In genomic region chr6:39389372-39389767, GRCh38 we compare ENCODE assay signal across 11 cellular contexts.
DNase-seq lines count a peak whose midpoint lies in the region; ATAC-seq, FAIRE-seq and TF ChIP-seq lines count a peak whose summit lies in the region.
"Had no signal": no experiment of that assay in that cellular context is flagged by ENCODE, and none has a peak within 500 bp of the region (broad histone marks: within the 10 kb centered on the region; RNA-seq: fewer than 3 reads in every experiment).

No MANE protein-coding gene starts in this region.

- peak; percentile 10; the same call in 1 of the 2 replicates for TF ChIP-seq CTCF in 22Rv1 (IDR thresholded peaks at IDR 0.05)
- TF ChIP-seq CTCF in WTC11 (IDR thresholded peaks at IDR 0.05) = peak; percentile 23; the same call in 1 of the 2 replicates
- no peak for TF ChIP-seq CTCF in activated CD8-positive, alpha-beta T cell treated with anti-CD3 and anti-CD28 coated beads for 36 hours (IDR thresholded peaks at IDR 0.05)

- H3K4me3 Mint-ChIP-seq in WTC11 = no peak overlapping the region
- H3K4me3 Mint-ChIP-seq in natural killer cell treated with Interleukin-12 subunit alpha and Interleukin-12 subunit beta and Interleukin-15 and Interleukin-18, amount 100 ng/mL, for 72 hours = no peak overlapping the region
- H3K4me3 Mint-ChIP-seq in activated CD8-positive, alpha-beta T cell treated with anti-CD3 and anti-CD28 coated beads for 36 hours = no peak overlapping the region
- H3K4me3 Mint-ChIP-seq: CD4-positive, alpha-beta T cell had no signal

- DNase-seq in GM18507 (ENCODE audit: extremely low spot score, insufficient read length, low read depth) (no peak), WTC11 (ENCODE audit: low spot score) (no peak), iPS-NIHi11 (ENCODE audit: low spot score) (peak; percentile 59), MV-4-11 (lab: John Stamatoyannopoulos, UW) (no peak)
- DNase-seq in natural killer cell treated with Interleukin-12 subunit alpha and Interleukin-12 subunit beta and Interleukin-15 and Interleukin-18, amount 100 ng/mL, for 72 hours (ENCODE audit: low spot score) = no peak
- DNase-seq in activated CD8-positive, alpha-beta T cell treated with anti-CD3 and anti-CD28 coated beads for 36 hours = no peak
- DNase-seq: activated effector memory CD4-positive, alpha-beta T cell treated with Interleukin-2 at 50 U/mL for 16 hours; CD4-positive, alpha-beta T cell had no signal

- H3K27me3 Mint-ChIP-seq in WTC11 (ENCODE audit: low read depth) = no peaks in the 10 kb centered on the region
- peaks cover 36 to 54% of the 10 kb centered on the region in 2 donors for H3K27me3 Mint-ChIP-seq in natural killer cell treated with Interleukin-12 subunit alpha and Interleukin-12 subunit beta and Interleukin-15 and Interleukin-18, amount 100 ng/mL, for 72 hours
- H3K27me3 Mint-ChIP-seq in activated CD8-positive, alpha-beta T cell treated with anti-CD3 and anti-CD28 coated beads for 36 hours = peaks cover 3% of the 10 kb centered on the region

- H3K27ac ChIP-seq in 22Rv1 = no peak overlapping the region

- ATAC-seq in WTC11 = peak; percentile 92
- no peak for ATAC-seq in natural killer cell treated with Interleukin-12 subunit alpha and Interleukin-12 subunit beta and Interleukin-15 and Interleukin-18, amount 100 ng/mL, for 72 hours
- no peak for ATAC-seq in GM19452 (IDR thresholded peaks at IDR 0.05; ENCODE audit: unreplicated experiment)
- no peak for ATAC-seq in activated CD8-positive, alpha-beta T cell treated with anti-CD3 and anti-CD28 coated beads for 36 hours

- no peaks in the 10 kb centered on the region for H3K4me1 Mint-ChIP-seq in WTC11
- no peaks in the 10 kb centered on the region for H3K4me1 Mint-ChIP-seq in natural killer cell treated with Interleukin-12 subunit alpha and Interleukin-12 subunit beta and Interleukin-15 and Interleukin-18, amount 100 ng/mL, for 72 hours (ENCODE audit: low read depth in 2 of 2)
- H3K4me1 Mint-ChIP-seq in activated CD8-positive, alpha-beta T cell treated with anti-CD3 and anti-CD28 coated beads for 36 hours (ENCODE audit: low read depth) = no peaks in the 10 kb centered on the region

- intact Hi-C loops in activated CD8-positive, alpha-beta T cell treated with anti-CD3 and anti-CD28 coated beads for 36 hours (cut with micrococcal nuclease) = no loop called here

- H3K36me3 Mint-ChIP-seq in WTC11 = no peaks in the 10 kb centered on the region
- H3K36me3 Mint-ChIP-seq in natural killer cell treated with Interleukin-12 subunit alpha and Interleukin-12 subunit beta and Interleukin-15 and Interleukin-18, amount 100 ng/mL, for 72 hours = no peaks in the 10 kb centered on the region
- H3K36me3 Mint-ChIP-seq in activated CD8-positive, alpha-beta T cell treated with anti-CD3 and anti-CD28 coated beads for 36 hours (ENCODE audit: low read depth) = no peaks in the 10 kb centered on the region

- CTCF ChIA-PET in WTC11 (lab: Charles Lee) = interaction anchor here (1.3 to 2.1 kb wide), 3 partner anchors 27 to 264 kb away, joined by 3 to 7 read pairs (median 4); no protein-coding TSS in a partner anchor
- CTCF ChIA-PET in activated CD8-positive, alpha-beta T cell treated with anti-CD3 and anti-CD28 coated beads for 36 hours (lab: Charles Lee) = no interaction called here

- no peak overlapping the region for H3K27ac Mint-ChIP-seq in WTC11
- H3K27ac Mint-ChIP-seq in natural killer cell treated with Interleukin-12 subunit alpha and Interleukin-12 subunit beta and Interleukin-15 and Interleukin-18, amount 100 ng/mL, for 72 hours = no peak overlapping the region
- no peak overlapping the region for H3K27ac Mint-ChIP-seq in activated CD8-positive, alpha-beta T cell treated with anti-CD3 and anti-CD28 coated beads for 36 hours
- H3K27ac Mint-ChIP-seq: CD4-positive, alpha-beta T cell had no signal

- FAIRE-seq in GM18507 (lab: Jason Lieb, UNC) = peak; percentile 35
- FAIRE-seq: endometrium had no signal

- H3K9me3 Mint-ChIP-seq in WTC11 = no peaks in the 10 kb centered on the region
- no peaks in the 10 kb centered on the region for H3K9me3 Mint-ChIP-seq in natural killer cell treated with Interleukin-12 subunit alpha and Interleukin-12 subunit beta and Interleukin-15 and Interleukin-18, amount 100 ng/mL, for 72 hours
- H3K9me3 Mint-ChIP-seq in activated CD8-positive, alpha-beta T cell treated with anti-CD3 and anti-CD28 coated beads for 36 hours = no peaks in the 10 kb centered on the region
- H3K9me3 Mint-ChIP-seq: CD4-positive, alpha-beta T cell had no signal

- POLR2A ChIA-PET in WTC11 (lab: Charles Lee) = no interaction called here
- POLR2A ChIA-PET in activated CD8-positive, alpha-beta T cell treated with anti-CD3 and anti-CD28 coated beads for 36 hours (lab: Charles Lee) = no interaction called here

TF ChIP-seq in WTC11, 78 proteins besides CTCF, POLR2A, EP300 and RAD21:
- TF ChIP-seq ZNF121 (CRISPR knock-in tag; IDR thresholded peaks at IDR 0.05) = no peak
- no peak for TF ChIP-seq ZNF263 (CRISPR knock-in tag; IDR thresholded peaks at IDR 0.05; ENCODE audit: low read depth)
- TF ChIP-seq ZNF281 (CRISPR knock-in tag; IDR thresholded peaks at IDR 0.05) = no peak
- TF ChIP-seq ETV6 (CRISPR knock-in tag; IDR thresholded peaks at IDR 0.05) = no peak
- TF ChIP-seq FOXJ3 (CRISPR knock-in tag; IDR thresholded peaks at IDR 0.05; ENCODE audit: borderline replicate concordance) = no peak
- TF ChIP-seq CREB1 (CRISPR knock-in tag; IDR thresholded peaks at IDR 0.05) = no peak
- no peak for TF ChIP-seq OVOL2 (CRISPR knock-in tag; IDR thresholded peaks at IDR 0.05; ENCODE audit: borderline replicate concordance)
- TF ChIP-seq, protein P1, sequence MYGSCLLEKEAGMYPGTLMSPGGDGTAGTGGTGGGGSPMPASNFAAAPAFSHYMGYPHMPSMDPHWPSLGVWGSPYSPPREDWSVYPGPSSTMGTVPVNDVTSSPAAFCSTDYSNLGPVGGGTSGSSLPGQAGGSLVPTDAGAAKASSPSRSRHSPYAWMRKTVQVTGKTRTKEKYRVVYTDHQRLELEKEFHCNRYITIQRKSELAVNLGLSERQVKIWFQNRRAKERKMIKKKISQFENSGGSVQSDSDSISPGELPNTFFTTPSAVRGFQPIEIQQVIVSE (CRISPR knock-in tag; IDR thresholded peaks at IDR 0.05; ENCODE audit: borderline replicate concordance) = no peak
- TF ChIP-seq E2F1 (CRISPR knock-in tag; IDR thresholded peaks at IDR 0.05) = no peak
- no peak for TF ChIP-seq USF1 (CRISPR knock-in tag; IDR thresholded peaks at IDR 0.05)
- no peak for TF ChIP-seq NFE2L1 (CRISPR knock-in tag; IDR thresholded peaks at IDR 0.05)
- no peak for TF ChIP-seq SP1 (CRISPR knock-in tag; conservative IDR thresholded peaks at IDR 0.05)
- no peak for TF ChIP-seq ESRRA (CRISPR knock-in tag; IDR thresholded peaks at IDR 0.05; ENCODE audit: borderline replicate concordance)
- TF ChIP-seq HMGA2 (CRISPR knock-in tag; IDR thresholded peaks at IDR 0.05) = no peak
- TF ChIP-seq PREB (CRISPR knock-in tag; IDR thresholded peaks at IDR 0.05; ENCODE audit: borderline replicate concordance) = no peak
- TF ChIP-seq NR3C1 (CRISPR knock-in tag; conservative IDR thresholded peaks at IDR 0.05; ENCODE audit: low read depth) = no peak
- TF ChIP-seq NR1H2 (CRISPR knock-in tag; IDR thresholded peaks at IDR 0.05) = no peak
